Comparison of ENCODE assay signal across 8 cellular contexts in genomic region chr13:50531917-50532899, GRCh38.
DNase-seq lines count a peak whose midpoint lies in the region; ATAC-seq, FAIRE-seq and TF ChIP-seq lines count a peak whose summit lies in the region.

No MANE protein-coding gene starts in this region.

- FAIRE-seq in GM18507 (lab: Jason Lieb, UNC) (peak; percentile 60), HTR-8/SVneo (lab: Jason Lieb, UNC) (no peak)

- DNase-seq in AG09309 (ENCODE audit: low read depth) (no peak), GM18507 (ENCODE audit: extremely low spot score, insufficient read length, low read depth) (no peak), left lobe of liver (ENCODE audit: low spot score) (no peak), HTR-8/SVneo (ENCODE audit: insufficient read length, low spot score) (no peak)
- no peak for DNase-seq in effector memory CD4-positive, alpha-beta T cell
- no peak for DNase-seq in activated T-cell treated with anti-CD3 and anti-CD28 coated beads, Interleukin-2, amount 50 U/mL, for 1 hour

- H3K36me3 ChIP-seq in effector memory CD4-positive, alpha-beta T cell (ENCODE audit: control insufficient read depth, insufficient read depth, low read length): no peaks in the 10 kb centered on the region

- H3K4me1 ChIP-seq in effector memory CD4-positive, alpha-beta T cell (ENCODE audit: control insufficient read depth, insufficient read depth, low read length, poor library complexity, severe bottlenecking): peaks cover 5% of the 10 kb centered on the region

- TF ChIP-seq CTCF in AG09309 (IDR thresholded peaks at IDR 0.05; ENCODE audit: control insufficient read depth, insufficient read depth, low read depth, low read length, missing control alignments) (peak; percentile 52), VCaP (conservative IDR thresholded peaks at IDR 0.05) (peak; percentile 78)

- no peak overlapping the region for H3K4me3 ChIP-seq in AG09309 (ENCODE audit: control insufficient read depth, low read depth, low read length)
- H3K4me3 ChIP-seq in effector memory CD4-positive, alpha-beta T cell (ENCODE audit: insufficient read depth, low read depth, low read length, poor library complexity, severe bottlenecking): no peak overlapping the region

- ATAC-seq in left lobe of liver (peak; percentile 52), GM21825 (IDR thresholded peaks at IDR 0.05; ENCODE audit: unreplicated experiment) (no peak)

- no peaks in the 10 kb centered on the region for H3K27me3 ChIP-seq in effector memory CD4-positive, alpha-beta T cell (replicated peaks; ENCODE audit: control insufficient read depth, insufficient read depth, low read length, poor library complexity, severe bottlenecking)

- H3K27ac ChIP-seq in VCaP: peak overlapping the region; percentile 81; the same call in 1 of the 2 replicates
- H3K27ac ChIP-seq in effector memory CD4-positive, alpha-beta T cell (ENCODE audit: insufficient read depth, low read length, poor library complexity, severe bottlenecking): no peak overlapping the region

- H3K9me3 ChIP-seq in effector memory CD4-positive, alpha-beta T cell (ENCODE audit: control insufficient read depth, low read length): peaks cover 9% of the 10 kb centered on the region
